8 cellular contexts compared by ENCODE assay signal in the genomic region with DNA sequence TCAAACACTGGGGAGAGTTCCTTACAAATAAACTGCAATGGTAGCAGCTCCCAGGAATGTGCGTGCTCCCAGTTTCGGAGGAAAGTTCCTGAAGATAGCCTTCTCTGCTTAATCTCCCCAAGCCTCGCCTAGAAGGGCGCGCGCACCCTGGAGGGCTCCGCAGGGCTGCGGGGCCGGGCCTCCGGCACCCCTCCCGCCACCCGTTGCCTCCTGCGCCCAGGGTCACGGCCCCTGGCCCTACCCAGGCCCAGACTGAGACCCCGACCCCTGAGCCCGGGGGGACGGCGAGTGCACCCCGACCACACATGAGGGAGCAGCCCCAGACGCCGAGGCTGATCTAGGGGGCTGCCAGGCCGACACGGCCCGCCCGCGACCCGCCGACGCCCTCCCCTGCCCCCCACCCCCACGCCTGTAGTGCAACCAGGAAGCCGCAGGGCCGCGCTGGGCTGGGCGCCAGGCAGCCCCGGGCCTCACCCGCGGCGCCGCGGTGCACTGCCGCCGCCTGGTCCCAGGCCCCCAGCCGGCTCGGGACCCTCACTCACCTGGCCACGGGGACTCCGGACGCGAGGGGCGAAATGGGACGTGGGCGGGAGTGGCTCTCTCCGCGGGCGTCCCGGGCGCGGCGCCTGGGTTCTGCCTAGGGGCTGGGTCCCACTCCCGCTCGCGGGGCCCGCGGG. TPM values are rescaled to one million over a fixed set of nuclear protein-coding genes. Genes with fewer than 3 reads are reported as not detected.
A peak's percentile ranks its signal among the peaks of the same experiment; 100 is the strongest.
DNase-seq lines count a peak whose midpoint lies in the region; ATAC-seq and TF ChIP-seq lines count a peak whose summit lies in the region.

No MANE protein-coding gene starts in this region.

- DNase-seq in EL (peak; percentile 34), fibroblast of villous mesenchyme (ENCODE audit: low read depth) (peak; percentile 36), omental fat pad (ENCODE audit: low spot score) (no peak), NCI-H1092 (lab: John Stamatoyannopoulos, UW) (no peak), amygdala (lab: John Stamatoyannopoulos, UW) (no peak)
- DNase-seq in activated T-cell treated with anti-CD3 and anti-CD28 coated beads, Interleukin-2, amount 50 U/mL, for 4 hours, result no peak

- H3K4me3 Mint-ChIP-seq in activated T-cell treated with anti-CD3 and anti-CD28 coated beads, Interleukin-2, amount 50 U/mL, for 4 hours, result peak overlapping the region; percentile 92

- peak overlapping the region; percentile 55; the same call in 1 of the 2 replicates for H3K27ac ChIP-seq in HUES64 (ENCODE audit: low read depth, low read length)

- no peaks in the 10 kb centered on the region for H3K36me3 ChIP-seq in HUES64 (ENCODE audit: insufficient read depth, low read length)

- H3K9ac ChIP-seq in HUES64 (ENCODE audit: low read depth, low read length), result peak overlapping the region; percentile 65

- no peaks in the 10 kb centered on the region for H3K9me3 Mint-ChIP-seq in activated T-cell treated with anti-CD3 and anti-CD28 coated beads, Interleukin-2, amount 50 U/mL, for 4 hours

- H3K27me3 Mint-ChIP-seq in activated T-cell treated with anti-CD3 and anti-CD28 coated beads, Interleukin-2, amount 50 U/mL, for 4 hours (ENCODE audit: low read depth), result no peaks in the 10 kb centered on the region

- no peaks in the 10 kb centered on the region for H3K9me3 ChIP-seq in HUES64 (ENCODE audit: insufficient read depth, low read depth, low read length)

- peaks cover 13% of the 10 kb centered on the region for H3K36me3 Mint-ChIP-seq in activated T-cell treated with anti-CD3 and anti-CD28 coated beads, Interleukin-2, amount 50 U/mL, for 4 hours (ENCODE audit: insufficient read depth)

- peaks cover 29% of the 10 kb centered on the region for H3K27me3 ChIP-seq in HUES64 (ENCODE audit: insufficient read depth, low read length)

- under 1% methylated on average over 63 of the region's 63 CpGs for WGBS in HUES64

- ATAC-seq in GM21515 (IDR thresholded peaks at IDR 0.05; ENCODE audit: unreplicated experiment), result peak; percentile 42
- ATAC-seq in activated T-cell treated with anti-CD3 and anti-CD28 coated beads, Interleukin-2, amount 50 U/mL, for 4 hours, result peak; percentile 39 to 41
- ATAC-seq in omental fat pad (ENCODE audit: low FRiP score), result peak; percentile 42

- TF ChIP-seq CTCF in fibroblast of villous mesenchyme (IDR thresholded peaks at IDR 0.05; ENCODE audit: insufficient read depth, low read depth, low read length), result no peak
- no peak for TF ChIP-seq CTCF in omental fat pad (IDR thresholded peaks at IDR 0.05)

- H3K4me3 ChIP-seq in HUES64 (ENCODE audit: low read length) (peak overlapping the region; percentile 73), fibroblast of villous mesenchyme (ENCODE audit: low read depth, low read length) (peak overlapping the region; percentile 78)

- peaks cover 36% of the 10 kb centered on the region for H3K4me1 ChIP-seq in HUES64 (ENCODE audit: insufficient read depth, low read length)

- peaks cover 59% of the 10 kb centered on the region for H3K4me1 Mint-ChIP-seq in activated T-cell treated with anti-CD3 and anti-CD28 coated beads, Interleukin-2, amount 50 U/mL, for 4 hours (ENCODE audit: low read depth)

RNA-seq across cellular contexts. Expression of gene ANXA11, which starts 0.4 kb away (rescaled TPM):
- polyA plus RNA-seq in HUES64 (2013, experiment 1 of 2), result 27.5 TPM
- polyA plus RNA-seq in HUES64 (2013, experiment 2 of 2), result 41.3 TPM
- total RNA-seq in activated T-cell treated with anti-CD3 and anti-CD28 coated beads, Interleukin-2, amount 50 U/mL, for 4 hours, result 100 to 1,000 TPM; 157 to 161 (median 158) TPM
- total RNA-seq in fibroblast of villous mesenchyme, result 79.9 and 85.0 TPM in 2 replicates
- total RNA-seq in omental fat pad, result 100 to 1,000 TPM; 103 to 148 (median 121) TPM

Comparison
In these comparisons a context has a peak if more than half of its experiments do, and no peak if none do; other contexts are left out.
1. DNase-seq: peak in EL (single experiment) and fibroblast of villous mesenchyme (single experiment); none in activated T-cell treated with anti-CD3 and anti-CD28 coated beads, Interleukin-2, amount 50 U/mL, for 4 hours (single experiment), omental fat pad (single experiment), NCI-H1092 (single experiment) and amygdala (0 of 56).
2. Peak in every context shown above with its lines, with median percentiles within 50 percentile points of each other: ATAC-seq.